ENCODE assay signal across 7 cellular contexts in the genomic region with DNA sequence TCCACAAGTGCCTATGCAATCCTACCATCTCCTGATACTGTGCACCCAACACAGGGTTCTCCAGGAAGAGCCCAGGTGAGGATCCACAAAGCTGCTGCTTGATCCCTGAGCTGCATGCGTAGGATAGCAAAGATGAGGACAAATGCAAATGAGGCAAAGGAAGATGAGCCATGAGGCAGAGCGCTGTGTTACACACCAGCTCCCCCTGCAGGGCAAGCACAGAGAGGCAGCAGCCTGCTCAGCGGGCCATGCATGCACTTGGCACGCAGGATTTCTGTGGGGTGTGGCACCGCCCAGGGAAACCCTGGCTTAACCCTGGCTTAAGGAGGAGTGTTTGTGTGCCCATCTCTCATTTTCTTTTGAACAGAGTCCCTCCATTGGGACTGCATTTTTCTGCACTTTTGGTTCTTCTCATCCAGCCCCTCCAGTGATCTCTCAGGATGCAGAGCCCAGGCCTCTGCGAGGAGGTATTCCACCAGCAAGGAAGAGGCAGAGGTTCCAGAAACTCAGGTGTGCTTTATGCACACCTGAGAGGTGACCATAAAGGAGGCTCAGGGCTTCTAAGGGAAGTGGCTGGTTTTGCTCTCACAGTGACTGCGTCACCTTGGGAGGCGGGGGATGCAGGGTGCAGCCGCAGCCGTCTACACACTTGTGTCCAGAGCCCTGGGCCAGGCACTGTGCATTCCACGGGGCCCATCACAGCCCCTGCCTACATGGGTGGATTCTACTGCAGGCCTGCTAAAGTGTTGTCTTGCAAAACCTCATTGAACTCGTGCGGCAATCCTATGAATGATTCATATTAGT.
A peak's percentile ranks its signal among the peaks of the same experiment; 100 is the strongest.
DNase-seq lines count a peak whose midpoint lies in the region; ATAC-seq, FAIRE-seq and TF ChIP-seq lines count a peak whose summit lies in the region.

No MANE protein-coding gene starts in this region.

- in situ Hi-C loops in GM13976 (cut with MboI; ENCODE audit: low sequenced_read_pairs, unreplicated experiment): no loop called here
- in situ Hi-C loops in K562 (cut with MboI): loop anchor here (5.0 to 10.0 kb wide), 2 partner anchors 186 to 499 kb away; no protein-coding TSS in a partner anchor

- no peak for TF ChIP-seq EP300 in K562 (IDR thresholded peaks at IDR 0.05; ENCODE audit: low read length)

- no peak for TF ChIP-seq POLR2A in K562 (conservative IDR thresholded peaks at IDR 0.05)

- peaks cover 6 to 13% of the 10 kb centered on the region in 2 experiments; a peak in 3 of 5 replicates for H3K27me3 ChIP-seq in K562 (ENCODE audit: control insufficient read depth in 2 of 2, insufficient read depth in 2 of 2, low read length in 2 of 2)
- H3K27me3 ChIP-seq in keratinocyte (ENCODE audit: control insufficient read depth, extremely low read depth, insufficient read depth, low read length): no peaks in the 10 kb centered on the region

- H3K4me1 ChIP-seq in K562 (replicated peaks in 1 of 2; ENCODE audit: control insufficient read depth in 2 of 2, insufficient read depth in 2 of 2, low read length in 2 of 2): peaks cover 3 to 12% of the 10 kb centered on the region in 2 experiments; a peak in 3 of 5 replicates
- no peaks in the 10 kb centered on the region for H3K4me1 ChIP-seq in keratinocyte (ENCODE audit: control insufficient read depth, extremely low read depth, insufficient read depth, low read length)

- TF ChIP-seq RAD21 in K562 (CRISPR knock-in tag; conservative IDR thresholded peaks at IDR 0.05 in 1 of 2, IDR thresholded peaks at IDR 0.05 in 1 of 2): peak; percentile 69 to 91

- no peaks in the 10 kb centered on the region for H3K9me3 ChIP-seq in K562 (replicated peaks; ENCODE audit: control insufficient read depth, insufficient read depth, low read depth, low read length)
- no peaks in the 10 kb centered on the region for H3K9me3 ChIP-seq in keratinocyte (ENCODE audit: control insufficient read depth, low read depth, low read length)

- H2AFZ ChIP-seq in K562 (ENCODE audit: low read depth, low read length) (no peak overlapping the region), keratinocyte (ENCODE audit: control insufficient read depth, low read length) (no peak overlapping the region)

- WGBS in K562 (ENCODE audit: insufficient coverage, low coverage, missing lambda C conversion rate): 28% methylated on average over 13 of the region's 13 CpGs

- dilution Hi-C loops in keratinocyte (cut with MboI; ENCODE audit: extremely low pct_ligation_motif_present, low sequenced_read_pairs): no loop called here

- H3K4me2 ChIP-seq in K562 (ENCODE audit: insufficient read depth, low read length) (no peak overlapping the region), keratinocyte (ENCODE audit: control insufficient read depth, extremely low read depth, insufficient read depth, low read depth, low read length) (no peak overlapping the region)

- ATAC-seq in K562 (peak; percentile 97), GM19324 (IDR thresholded peaks at IDR 0.05; ENCODE audit: low FRiP score, unreplicated experiment) (no peak)

- POLR2A ChIA-PET in K562 (lab: Yijun Ruan, JAX): interaction anchor here (0.6 to 0.7 kb wide), 2 partner anchors 174 to 510 kb away, joined by 3 read pairs; no protein-coding TSS in a partner anchor

- intact Hi-C loops in K562 (cut with micrococcal nuclease): loop anchor here (1.0 to 5.0 kb wide), 4 partner anchors 146 to 509 kb away; no protein-coding TSS in a partner anchor

- no peaks in the 10 kb centered on the region for H3K9me1 ChIP-seq in K562 (ENCODE audit: control insufficient read depth, insufficient read depth, low read length)
- H3K9me1 ChIP-seq in keratinocyte (ENCODE audit: control insufficient read depth, extremely low read depth, insufficient read depth, low read length): no peaks in the 10 kb centered on the region

- DNase-seq in GM13976 (ENCODE audit: low spot score) (no peak), HUDEP-2 (lab: John Stamatoyannopoulos, UW; ENCODE audit: unreplicated experiment in 76 of 76) (peak in 63 of 76 experiments; percentile 2 to 79 (median 38)), SW480 (ENCODE audit: low spot score) (peak; percentile 49), K562 (ENCODE audit: extremely low read depth in 1 of 4, low spot score in 3 of 4) (peak; percentile 62 to 79 (median 65)), keratinocyte (ENCODE audit: low read depth, low spot score) (no peak)
- DNase-seq in stimulated activated CD4-positive, alpha-beta T cell treated with anti-CD3 and anti-CD28 coated beads, Interleukin-4, amount 100 ng/mL, for 48 hours (ENCODE audit: low read depth in 2 of 2): peak; percentile 28 to 40

- TF ChIP-seq CTCF in GM13976 (IDR thresholded peaks at IDR 0.05; ENCODE audit: borderline replicate concordance, control extremely low read depth, extremely low read depth, insufficient read depth, missing control alignments) (peak; percentile 32), K562 (IDR thresholded peaks at IDR 0.05 in 2 of 3, conservative IDR thresholded peaks at IDR 0.05 in 1 of 3; ENCODE audit: insufficient read depth in 2 of 3, low read depth in 1 of 3, low read length in 3 of 3) (peak; percentile 90 to 97 (median 91)), keratinocyte (optimal IDR thresholded peaks at IDR 0.05 in 1 of 3, IDR thresholded peaks at IDR 0.05 in 1 of 3, conservative IDR thresholded peaks at IDR 0.05 in 1 of 3; ENCODE audit: extremely low read depth in 1 of 3, insufficient read depth in 2 of 3, low read length in 3 of 3) (peak; percentile 93 to 100 (median 96))

- H3K4me3 ChIP-seq in K562 (no peak overlapping the region), keratinocyte (ENCODE audit: control insufficient read depth in 2 of 3, extremely low read depth in 1 of 3, insufficient read depth in 2 of 3, low read depth in 1 of 3, low read length in 3 of 3) (no peak overlapping the region)

- no peaks in the 10 kb centered on the region for H3K36me3 ChIP-seq in K562 (ENCODE audit: control insufficient read depth, insufficient read depth, low read length)
- no peaks in the 10 kb centered on the region for H3K36me3 ChIP-seq in keratinocyte (ENCODE audit: control insufficient read depth in 2 of 2, extremely low read depth in 1 of 2, insufficient read depth in 2 of 2, low read length in 2 of 2)

- no peak overlapping the region for H3K27ac ChIP-seq in K562 (ENCODE audit: extremely low read depth, low read depth, low read length)
- no peak overlapping the region for H3K27ac ChIP-seq in keratinocyte (ENCODE audit: control insufficient read depth, insufficient read depth, low read length)

- H3K79me2 ChIP-seq in K562 (ENCODE audit: control insufficient read depth, insufficient read depth, low read length): no peaks in the 10 kb centered on the region
- H3K79me2 ChIP-seq in keratinocyte (ENCODE audit: control insufficient read depth, insufficient read depth, low read length): no peaks in the 10 kb centered on the region

- FAIRE-seq in K562 (lab: Jason Lieb, UNC) (peak; percentile 93), keratinocyte (lab: Jason Lieb, UNC) (peak; percentile 77)

- H4K20me1 ChIP-seq in K562 (replicated peaks; ENCODE audit: control insufficient read depth, insufficient read depth, low read length) (no peaks in the 10 kb centered on the region; the same call in 1 of the 2 replicates), keratinocyte (ENCODE audit: control insufficient read depth, extremely low read depth, insufficient read depth, low read length) (no peaks in the 10 kb centered on the region)

- no TSS peak for BruUV-seq in K562 (replicated peaks; lab: Mats Ljungman, UMichigan)

- CTCF ChIA-PET in K562 (lab: Yijun Ruan, JAX; ENCODE audit: low intra/inter-chr PET ratio): interaction anchor here (0.6 to 1.7 kb wide), 4 partner anchors 13 to 419 kb away, joined by 3 to 6 read pairs (median 4); no protein-coding TSS in a partner anchor

- H3K9ac ChIP-seq in K562 (ENCODE audit: insufficient read depth in 1 of 2, low read depth in 2 of 2, low read length in 2 of 2) (no peak overlapping the region), keratinocyte (ENCODE audit: control insufficient read depth, extremely low read depth, insufficient read depth, low read length) (no peak overlapping the region)

TF ChIP-seq in K562, 482 proteins besides CTCF, POLR2A, EP300 and RAD21 (continues in another document):
- peak; percentile 49; the same call in 1 of the 2 replicates for TF ChIP-seq RB1 (IDR thresholded peaks at IDR 0.05; ENCODE audit: low read depth)
- peak; percentile 56; the same call in 1 of the 2 replicates for TF ChIP-seq MYC (IDR thresholded peaks at IDR 0.05; ENCODE audit: low read depth, low read length)
- no peak for TF ChIP-seq MYC (CRISPR knock-in tag; IDR thresholded peaks at IDR 0.05; ENCODE audit: borderline replicate concordance, low read depth)
- TF ChIP-seq, protein P1, sequence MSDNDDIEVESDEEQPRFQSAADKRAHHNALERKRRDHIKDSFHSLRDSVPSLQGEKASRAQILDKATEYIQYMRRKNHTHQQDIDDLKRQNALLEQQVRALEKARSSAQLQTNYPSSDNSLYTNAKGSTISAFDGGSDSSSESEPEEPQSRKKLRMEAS (CRISPR knock-in tag; IDR thresholded peaks at IDR 0.05): no peak
- TF ChIP-seq NRF1 (conservative IDR thresholded peaks at IDR 0.05 in 1 of 2, IDR thresholded peaks at IDR 0.05 in 1 of 2): 0 out of 4 replicates have a peak, but pooled peaks of 1 of the 2 experiments have one; percentile 23
- peak; percentile 42; the same call in 1 of the 2 replicates for TF ChIP-seq CREM (IDR thresholded peaks at IDR 0.05; ENCODE audit: low read depth)
- TF ChIP-seq, protein P2, sequence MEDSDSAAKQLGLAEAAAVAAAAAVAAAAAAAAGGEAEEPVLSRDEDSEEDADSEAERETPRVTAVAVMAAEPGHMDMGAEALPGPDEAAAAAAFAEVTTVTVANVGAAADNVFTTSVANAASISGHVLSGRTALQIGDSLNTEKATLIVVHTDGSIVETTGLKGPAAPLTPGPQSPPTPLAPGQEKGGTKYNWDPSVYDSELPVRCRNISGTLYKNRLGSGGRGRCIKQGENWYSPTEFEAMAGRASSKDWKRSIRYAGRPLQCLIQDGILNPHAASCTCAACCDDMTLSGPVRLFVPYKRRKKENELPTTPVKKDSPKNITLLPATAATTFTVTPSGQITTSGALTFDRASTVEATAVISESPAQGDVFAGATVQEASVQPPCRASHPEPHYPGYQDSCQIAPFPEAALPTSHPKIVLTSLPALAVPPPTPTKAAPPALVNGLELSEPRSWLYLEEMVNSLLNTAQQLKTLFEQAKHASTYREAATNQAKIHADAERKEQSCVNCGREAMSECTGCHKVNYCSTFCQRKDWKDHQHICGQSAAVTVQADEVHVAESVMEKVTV (CRISPR knock-in tag; IDR thresholded peaks at IDR 0.05): peak; percentile 62
- no peak for TF ChIP-seq ATF7 (IDR thresholded peaks at IDR 0.05)

Comparison
In these comparisons a context has a peak if more than half of its experiments do, and no peak if none do; other contexts are left out.
1. DNase-seq: peak in HUDEP-2 (63 of 76), SW480 (single experiment), K562 (4 of 4) and stimulated activated CD4-positive, alpha-beta T cell treated with anti-CD3 and anti-CD28 coated beads, Interleukin-4, amount 100 ng/mL, for 48 hours (2 of 2); none in GM13976 (single experiment) and keratinocyte (single experiment).
2. CTCF ChIP-seq: peak in every context shown above with its lines; median percentile 96 in keratinocyte; 91 in K562; 32 in GM13976.